Comparison of ENCODE assay signal across 11 cellular contexts in the genomic region with DNA sequence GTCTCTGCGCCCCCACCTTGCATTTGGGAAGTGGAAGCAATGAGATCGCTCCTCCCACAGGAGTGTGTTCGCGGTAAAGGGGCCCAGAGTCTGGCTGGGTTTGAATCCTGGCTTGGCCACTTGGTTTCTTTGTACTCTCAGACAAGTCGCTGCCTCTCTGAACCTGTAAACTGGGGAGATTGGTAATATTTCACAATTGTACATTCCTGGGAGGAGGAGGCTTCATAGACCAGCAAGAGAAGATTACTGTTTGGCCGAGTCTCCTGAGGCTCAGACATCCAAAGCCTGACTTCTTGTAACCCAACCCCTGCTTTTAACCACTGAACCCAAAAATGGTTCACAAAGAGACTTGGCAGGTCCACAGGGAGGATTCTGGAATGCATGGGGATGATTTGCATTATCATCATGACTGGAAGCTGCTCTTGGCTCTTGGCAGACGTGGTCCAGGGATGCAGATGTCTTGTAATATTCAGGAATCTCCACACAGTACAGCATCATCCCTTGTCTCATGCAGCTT. TPM values are rescaled to one million over a fixed set of nuclear protein-coding genes. Genes with fewer than 3 reads are reported as not detected.
A peak's percentile ranks its signal among the peaks of the same experiment; 100 is the strongest.
DNase-seq lines count a peak whose midpoint lies in the region; ATAC-seq and TF ChIP-seq lines count a peak whose summit lies in the region.
"Had no signal": no experiment of that assay in that cellular context is flagged by ENCODE, and none has a peak within 500 bp of the region (broad histone marks: within the 10 kb centered on the region; RNA-seq: fewer than 3 reads in every experiment).

No MANE protein-coding gene starts in this region.

- ATAC-seq in activated CD4-positive, CD25-positive, alpha-beta regulatory T cell treated with anti-CD3 and anti-CD28 coated beads, Interleukin-2, amount 50 U/mL, for 24 hours, result no peak
- ATAC-seq: activated T-cell treated with anti-CD3 and anti-CD28 coated beads, Interleukin-2, amount 50 U/mL, for 4 hours had no signal

- no peak overlapping the region for H3K27ac Mint-ChIP-seq in glutamatergic neuron (ENCODE audit: unreplicated experiment)

- H3K27me3 ChIP-seq in testis, result no peaks in the 10 kb centered on the region

- no peak overlapping the region for H3K4me3 ChIP-seq in HEK293 (ENCODE audit: low read depth, low read length)
- no peak overlapping the region for H3K4me3 ChIP-seq in astrocyte of the spinal cord (ENCODE audit: low read depth, low read length)
- no peak overlapping the region for H3K4me3 ChIP-seq in testis

- in situ Hi-C loops in astrocyte of the spinal cord (cut with HindIII; ENCODE audit: low sequenced_read_pairs), result no loop called here

- H3K9me3 Mint-ChIP-seq in glutamatergic neuron (ENCODE audit: unreplicated experiment), result peaks cover 4% of the 10 kb centered on the region
- H3K9me3 Mint-ChIP-seq: activated T-cell treated with anti-CD3 and anti-CD28 coated beads, Interleukin-2, amount 50 U/mL, for 4 hours had no signal

- H3K27me3 Mint-ChIP-seq in glutamatergic neuron (ENCODE audit: unreplicated experiment), result peaks cover 4% of the 10 kb centered on the region

- peak; percentile 58 for DNase-seq in astrocyte of the spinal cord (ENCODE audit: low read depth, low spot score)
- no peak for DNase-seq in glutamatergic neuron
- peak; percentile 69 for DNase-seq in testis
- no peak for DNase-seq in GM20000 (ENCODE audit: low spot score)
- no peak for DNase-seq in stimulated activated CD4-positive, alpha-beta T cell treated with anti-CD3 and anti-CD28 coated beads, Interleukin-4, amount 100 ng/mL, for 24 hours
- DNase-seq: activated T-cell treated with anti-CD3 and anti-CD28 coated beads, Interleukin-2, amount 50 U/mL, for 4 hours; dermis blood vessel endothelial cell; NCI-H82; occipital lobe had no signal

- H3K9me3 ChIP-seq in HEK293 (ENCODE audit: control insufficient read depth, insufficient read depth, low read depth, low read length) (no peaks in the 10 kb centered on the region), testis (no peaks in the 10 kb centered on the region)

- peaks cover 9 to 23% of the 10 kb centered on the region in 2 experiments; a peak in 2 of 3 replicates for H3K36me3 ChIP-seq in HEK293 (ENCODE audit: control insufficient read depth in 2 of 2, insufficient read depth in 1 of 2, low read length in 2 of 2)
- H3K36me3 ChIP-seq in testis (ENCODE audit: low read depth, missing control alignments), result no peaks in the 10 kb centered on the region

- intact Hi-C loops in testis (cut with DNase I; ENCODE audit: low total_unique reads), result loop anchor here (5.0 to 10.0 kb wide), 2 partner anchors 82 to 235 kb away; no protein-coding TSS in a partner anchor

- POLR2A ChIA-PET in HEK293 (lab: Yijun Ruan, JAX), result interaction anchor here (1.2 to 1.5 kb wide), 2 partner anchors 26 to 28 kb away, joined by 3 to 4 read pairs; partner anchors contain the start of gene SLC1A5

- no peak for TF ChIP-seq POLR2A in testis (IDR thresholded peaks at IDR 0.05)

- TF ChIP-seq CTCF in HEK293 (tag by site-specific recombination; IDR thresholded peaks at IDR 0.05) (no peak), astrocyte of the spinal cord (IDR thresholded peaks at IDR 0.05; ENCODE audit: low read depth, low read length) (no peak), glutamatergic neuron (IDR thresholded peaks at IDR 0.05; ENCODE audit: partially characterized antibody, unreplicated experiment) (no peak), testis (IDR thresholded peaks at IDR 0.05) (no peak), GM20000 (IDR thresholded peaks at IDR 0.05; ENCODE audit: extremely low read depth, missing control alignments) (no peak)

- peaks cover 3% of the 10 kb centered on the region for H3K4me1 ChIP-seq in HEK293 (ENCODE audit: control insufficient read depth, insufficient read depth, low read length)
- H3K4me1 ChIP-seq in testis, result peaks cover 4% of the 10 kb centered on the region

- H3K4me3 Mint-ChIP-seq in glutamatergic neuron (ENCODE audit: unreplicated experiment), result peak overlapping the region; percentile 42
- H3K4me3 Mint-ChIP-seq: activated T-cell treated with anti-CD3 and anti-CD28 coated beads, Interleukin-2, amount 50 U/mL, for 4 hours had no signal

- peaks cover 10% of the 10 kb centered on the region for H3K4me1 Mint-ChIP-seq in glutamatergic neuron (ENCODE audit: low read depth, unreplicated experiment)

- CTCF ChIA-PET in HEK293 (lab: Yijun Ruan, JAX), result interaction anchor here (2.5 to 2.6 kb wide), 2 partner anchors 11 to 80 kb away, joined by 18 to 24 read pairs; no protein-coding TSS in a partner anchor

- H3K27ac ChIP-seq in HEK293 (ENCODE audit: extremely low read depth, low read depth, low read length), result no peak overlapping the region
- H3K27ac ChIP-seq in testis, result peak overlapping the region in 1 of 2 donors; percentile 68

- H3K36me3 Mint-ChIP-seq in glutamatergic neuron (ENCODE audit: unreplicated experiment), result no peaks in the 10 kb centered on the region

- 52 to 56% methylated on average over 7 of the region's 7 CpGs for WGBS in testis, 2 donors

TF ChIP-seq in HEK293, 187 proteins besides CTCF, POLR2A, EP300 and RAD21:
- no peak for TF ChIP-seq ZNF221 (tag by site-specific recombination; IDR thresholded peaks at IDR 0.05; ENCODE audit: borderline replicate concordance)
- TF ChIP-seq ZNF184 (tag by site-specific recombination; IDR thresholded peaks at IDR 0.05), result no peak
- no peak for TF ChIP-seq ZNF555 (tag by site-specific recombination; conservative IDR thresholded peaks at IDR 0.05)
- no peak for TF ChIP-seq ZNF510 (tag by site-specific recombination; IDR thresholded peaks at IDR 0.05; ENCODE audit: insufficient replicate concordance)
- 0 out of 2 replicates have a peak, but pooled peaks have one; percentile 44 for TF ChIP-seq ZFHX2 (tag by site-specific recombination; conservative IDR thresholded peaks at IDR 0.05)
- TF ChIP-seq EGR2 (tag by site-specific recombination; IDR thresholded peaks at IDR 0.05; ENCODE audit: low read depth), result 0 out of 2 replicates have a peak, but pooled peaks have one; percentile 15

RNA-seq across cellular contexts. Expression of gene STRN4, which starts 13.6 kb away (rescaled TPM):
- 117 TPM for total RNA-seq in glutamatergic neuron (ENCODE audit: unreplicated experiment)
- 100 to 1,000 TPM; 229 to 308 TPM for total RNA-seq in testis
- polyA plus RNA-seq in testis (ENCODE audit: insufficient read depth, low read depth, low replicate concordance), result 213 TPM

RNA-seq across cellular contexts. Expression of gene FKRP, which starts 14.0 kb away (rescaled TPM):
- 46.6 TPM for total RNA-seq in glutamatergic neuron (ENCODE audit: unreplicated experiment)
- total RNA-seq in testis, result 10 to 100 TPM; 33.0 to 37.2 TPM
- polyA plus RNA-seq in testis (ENCODE audit: insufficient read depth, low read depth, low replicate concordance), result 22.9 TPM

RNA-seq across cellular contexts. Expression of gene SLC1A5, which starts 28.5 kb away (rescaled TPM):
- total RNA-seq in glutamatergic neuron (ENCODE audit: unreplicated experiment) (35.4 TPM), testis (10 to 100 TPM; 58.1 to 69.9 TPM)
- polyA plus RNA-seq in testis (ENCODE audit: insufficient read depth, low read depth, low replicate concordance), result 91.0 TPM

RNA-seq across cellular contexts. Expression of gene PRKD2, which starts 43.0 kb away (rescaled TPM):
- total RNA-seq in glutamatergic neuron (ENCODE audit: unreplicated experiment), result 54.7 TPM
- 10 to 100 TPM; 25.6 to 35.4 TPM for total RNA-seq in testis
- 22.6 TPM for polyA plus RNA-seq in testis (ENCODE audit: insufficient read depth, low read depth, low replicate concordance)

Comparison
In these comparisons a context has a peak if more than half of its experiments do, and no peak if none do; other contexts are left out.
1. DNase-seq: peak in astrocyte of the spinal cord (single experiment) and testis (single experiment); none in glutamatergic neuron (single experiment), GM20000 (single experiment) and stimulated activated CD4-positive, alpha-beta T cell treated with anti-CD3 and anti-CD28 coated beads, Interleukin-4, amount 100 ng/mL, for 24 hours (single experiment).